ENCODE assay signal across 20 cellular contexts in genomic region chr9:37438359-37438758, GRCh38. TPM values are rescaled to one million over a fixed set of nuclear protein-coding genes. Genes with fewer than 3 reads are reported as not detected.
A peak's percentile ranks its signal among the peaks of the same experiment; 100 is the strongest.
DNase-seq lines count a peak whose midpoint lies in the region; ATAC-seq, FAIRE-seq and TF ChIP-seq lines count a peak whose summit lies in the region.
"Had no signal": no experiment of that assay in that cellular context is flagged by ENCODE, and none has a peak within 500 bp of the region (broad histone marks: within the 10 kb centered on the region; RNA-seq: fewer than 3 reads in every experiment).

No MANE protein-coding gene starts in this region.

- no peak for TF ChIP-seq EP300 in K562 (IDR thresholded peaks at IDR 0.05; ENCODE audit: low read length)
- TF ChIP-seq EP300 in HepG2 (IDR thresholded peaks at IDR 0.05; ENCODE audit: low read depth in 2 of 2, low read length in 2 of 2) = no peak
- no peak for TF ChIP-seq EP300 in HepG2 (CRISPR knock-in tag; IDR thresholded peaks at IDR 0.05; ENCODE audit: borderline replicate concordance)

- TF ChIP-seq POLR2A in K562 (conservative IDR thresholded peaks at IDR 0.05) = no peak
- TF ChIP-seq POLR2A in HepG2 (IDR thresholded peaks at IDR 0.05; ENCODE audit: insufficient read depth in 1 of 2, low read depth in 2 of 2, low read length in 2 of 2) = no peak; a peak in 1 of 4 replicates
- TF ChIP-seq POLR2A in gastrocnemius medialis (IDR thresholded peaks at IDR 0.05) = no peak

- H3K9me1 ChIP-seq in K562 (ENCODE audit: control insufficient read depth, insufficient read depth, low read length) = no peaks in the 10 kb centered on the region

- H3K4me2 ChIP-seq in K562 (ENCODE audit: insufficient read depth, low read length) = no peak overlapping the region
- no peak overlapping the region for H3K4me2 ChIP-seq in HepG2 (ENCODE audit: low read depth, low read length)
- no peak overlapping the region for H3K4me2 ChIP-seq in osteoblast (ENCODE audit: insufficient read depth, low read length)

- peaks cover 15% of the 10 kb centered on the region; the same call in 2 of the 3 replicates for H3K79me2 ChIP-seq in K562 (ENCODE audit: control insufficient read depth, insufficient read depth, low read length)
- H3K79me2 ChIP-seq in HepG2 (ENCODE audit: insufficient read depth, low read length) = peaks cover 2% of the 10 kb centered on the region
- H3K79me2 ChIP-seq in osteoblast (ENCODE audit: insufficient read depth, low read length) = peaks cover 61% of the 10 kb centered on the region

- no TSS peak for BruUV-seq in K562 (replicated peaks; lab: Mats Ljungman, UMichigan)
- BruUV-seq in HepG2 (replicated peaks; lab: Mats Ljungman, UMichigan) = no TSS peak

- H4K20me1 ChIP-seq in K562 (replicated peaks; ENCODE audit: control insufficient read depth, insufficient read depth, low read length) = peaks cover 12% of the 10 kb centered on the region; the same call in 1 of the 2 replicates
- no peaks in the 10 kb centered on the region for H4K20me1 ChIP-seq in HepG2 (ENCODE audit: insufficient read depth, low read length)
- peaks cover 18% of the 10 kb centered on the region for H4K20me1 ChIP-seq in osteoblast (ENCODE audit: insufficient read depth, low read length)

- no peak for TF ChIP-seq RAD21 in K562 (CRISPR knock-in tag; conservative IDR thresholded peaks at IDR 0.05 in 1 of 2, IDR thresholded peaks at IDR 0.05 in 1 of 2)
- no peak for TF ChIP-seq RAD21 in HepG2 (CRISPR knock-in tag; IDR thresholded peaks at IDR 0.05)

- H3K27ac ChIP-seq in K562 (ENCODE audit: extremely low read depth, low read depth, low read length) = no peak overlapping the region
- peak overlapping the region; percentile 84 for H3K27ac ChIP-seq in cardiac muscle cell
- H3K27ac ChIP-seq in HepG2 (ENCODE audit: extremely low read length, insufficient read depth, low read length) = no peak overlapping the region
- peak overlapping the region; percentile 20 to 71 (median 40) for H3K27ac ChIP-seq in gastrocnemius medialis
- H3K27ac ChIP-seq in osteoblast (ENCODE audit: low read depth, low read length) = no peak overlapping the region
- H3K27ac ChIP-seq: SJCRH30 had no signal

- WGBS in K562 (ENCODE audit: insufficient coverage, low coverage, missing lambda C conversion rate) = 85% methylated on average over 3 of the region's 3 CpGs
- 95% methylated on average over 2 of the region's 3 CpGs for WGBS in HepG2 (ENCODE audit: low lambda C conversion rate)

- no peak overlapping the region for H3K4me3 ChIP-seq in K562
- H3K4me3 ChIP-seq in cardiac muscle cell = no peak overlapping the region
- H3K4me3 ChIP-seq in HepG2 (replicated peaks in 1 of 3; ENCODE audit: insufficient read depth in 1 of 3, low read depth in 2 of 3, low read length in 3 of 3) = no peak overlapping the region
- H3K4me3 ChIP-seq in gastrocnemius medialis = no peak overlapping the region
- H3K4me3 ChIP-seq in osteoblast (ENCODE audit: insufficient read depth, low read length) = no peak overlapping the region
- H3K4me3 ChIP-seq: SJCRH30 had no signal

- POLR2A ChIA-PET in K562 (lab: Yijun Ruan, JAX) (interaction anchor here (1.0 to 1.7 kb wide), 3 partner anchors 9 to 28 kb away, joined by 3 to 4 read pairs (median 4); no protein-coding TSS in a partner anchor), HepG2 (lab: Yijun Ruan, JAX) (no interaction called here)

- H3K36me3 ChIP-seq in K562 (ENCODE audit: control insufficient read depth, insufficient read depth, low read length) (peaks cover 95% of the 10 kb centered on the region), cardiac muscle cell (peaks cover 35% of the 10 kb centered on the region), HepG2 (replicated peaks in 1 of 2; ENCODE audit: control insufficient read depth in 1 of 2, insufficient read depth in 2 of 2, low read length in 2 of 2) (peaks cover 25 to 68% of the 10 kb centered on the region in 2 experiments; a peak in 4 of 5 replicates), gastrocnemius medialis (peaks cover 0 to 77% of the 10 kb centered on the region in 2 donors), osteoblast (ENCODE audit: insufficient read depth, low read length) (peaks cover 85% of the 10 kb centered on the region)

- CTCF ChIA-PET in K562 (lab: Yijun Ruan, JAX; ENCODE audit: low intra/inter-chr PET ratio) = no interaction called here
- CTCF ChIA-PET in HepG2 (lab: Yijun Ruan, JAX; ENCODE audit: low intra/inter-chr PET ratio, low total read pairs) = no interaction called here

- FAIRE-seq in K562 (lab: Jason Lieb, UNC) = peak; percentile 15
- no peak for FAIRE-seq in HepG2 (lab: Jason Lieb, UNC)
- FAIRE-seq: HTR-8/SVneo had no signal

- H3K9me3 ChIP-seq in K562 (replicated peaks; ENCODE audit: control insufficient read depth, insufficient read depth, low read depth, low read length) (no peaks in the 10 kb centered on the region), cardiac muscle cell (ENCODE audit: low read depth) (no peaks in the 10 kb centered on the region), HepG2 (ENCODE audit: low read length) (no peaks in the 10 kb centered on the region), gastrocnemius medialis (no peaks in the 10 kb centered on the region), osteoblast (ENCODE audit: low read depth, low read length) (no peaks in the 10 kb centered on the region)
- H3K9me3 ChIP-seq: SJCRH30 had no signal

- intact Hi-C loops in K562 (cut with micrococcal nuclease) (no loop called here), HepG2 (cut with micrococcal nuclease; ENCODE audit: unreplicated experiment) (no loop called here), gastrocnemius medialis (cut with DNase I; ENCODE audit: low total_unique reads) (no loop called here)

- H2AFZ ChIP-seq in K562 (ENCODE audit: low read depth, low read length) = no peak overlapping the region
- no peak overlapping the region for H2AFZ ChIP-seq in HepG2 (ENCODE audit: low read length)
- H2AFZ ChIP-seq in osteoblast (ENCODE audit: low read length) = no peak overlapping the region

- H3K9ac ChIP-seq in K562 (ENCODE audit: insufficient read depth in 1 of 2, low read depth in 2 of 2, low read length in 2 of 2) (no peak overlapping the region), HepG2 (ENCODE audit: insufficient read depth, low read depth, low read length) (no peak overlapping the region)

- H3K4me1 ChIP-seq in K562 (replicated peaks in 1 of 2; ENCODE audit: control insufficient read depth in 2 of 2, insufficient read depth in 2 of 2, low read length in 2 of 2) = no peaks in the 10 kb centered on the region
- peaks cover 31% of the 10 kb centered on the region for H3K4me1 ChIP-seq in cardiac muscle cell (ENCODE audit: low read depth)
- H3K4me1 ChIP-seq in HepG2 (ENCODE audit: insufficient read depth, low read length) = peaks cover 15% of the 10 kb centered on the region; the same call in 1 of the 2 replicates
- H3K4me1 ChIP-seq in gastrocnemius medialis = peaks cover 26 to 35% of the 10 kb centered on the region in 2 donors
- H3K4me1 ChIP-seq in osteoblast (ENCODE audit: insufficient read depth, low read length) = no peaks in the 10 kb centered on the region
- H3K4me1 ChIP-seq: SJCRH30 had no signal

- H3K27me3 ChIP-seq in K562 (ENCODE audit: control insufficient read depth in 2 of 2, insufficient read depth in 2 of 2, low read length in 2 of 2) = no peaks in the 10 kb centered on the region
- H3K27me3 ChIP-seq in cardiac muscle cell = no peaks in the 10 kb centered on the region
- no peaks in the 10 kb centered on the region for H3K27me3 ChIP-seq in HepG2 (ENCODE audit: control insufficient read depth in 1 of 2, insufficient read depth in 2 of 2, low read length in 2 of 2)
- no peaks in the 10 kb centered on the region for H3K27me3 ChIP-seq in gastrocnemius medialis
- H3K27me3 ChIP-seq in osteoblast (ENCODE audit: insufficient read depth, low read length) = no peaks in the 10 kb centered on the region
- H3K27me3 ChIP-seq: SJCRH30 had no signal

- DNase-seq in K562 (ENCODE audit: extremely low read depth in 1 of 4, low spot score in 3 of 4) (no peak), cardiac muscle cell (ENCODE audit: low read depth in 1 of 2, low spot score in 1 of 2) (peak in 1 of 2 donors; percentile 85), HepG2 (ENCODE audit: low spot score) (no peak), gastrocnemius medialis (no peak), NCI-H510A (lab: John Stamatoyannopoulos, UW) (no peak), osteoblast (ENCODE audit: insufficient read length, low spot score, missing footprints) (no peak), COLO668 (lab: John Stamatoyannopoulos, UW; ENCODE audit: unreplicated experiment) (no peak)
- DNase-seq: ACHN; CD8-positive, alpha-beta memory T cell; DMS79 treated with DMSO at 0.1 percent for 48 hours; HCEC 1CT; NCI-H1694 treated with DMSO at 0.1 percent for 48 hours; NCI-H2107; NCI-H510A treated with DMSO at 0.1 percent for 48 hours; NCI-H82; RPMI8226; SJCRH30; SW 1271 had no signal

- in situ Hi-C loops in K562 (cut with MboI) = no loop called here
- in situ Hi-C loops in HepG2 (cut with HindIII; ENCODE audit: extremely low pct_ligation_motif_present, low pct_unique_long_range_greater_than_20kb) = no loop called here
- in situ Hi-C loops in gastrocnemius medialis (cut with MboI; ENCODE audit: low sequenced_read_pairs in 4 of 4) = no loop called here

- ATAC-seq in K562 (no peak), HepG2 (no peak), gastrocnemius medialis (no peak), GM18511 (IDR thresholded peaks at IDR 0.05; ENCODE audit: unreplicated experiment) (no peak)

- TF ChIP-seq CTCF in K562 (IDR thresholded peaks at IDR 0.05 in 2 of 3, conservative IDR thresholded peaks at IDR 0.05 in 1 of 3; ENCODE audit: insufficient read depth in 2 of 3, low read depth in 1 of 3, low read length in 3 of 3) (no peak), cardiac muscle cell (IDR thresholded peaks at IDR 0.05; ENCODE audit: low read depth, low read length) (no peak), HepG2 (CRISPR knock-in tag; IDR thresholded peaks at IDR 0.05) (no peak), gastrocnemius medialis (IDR thresholded peaks at IDR 0.05 in 4 of 5, conservative IDR thresholded peaks at IDR 0.05 in 1 of 5) (no peak), osteoblast (IDR thresholded peaks at IDR 0.05; ENCODE audit: extremely low read depth, low read depth, low read length) (no peak)

RNA-seq across cellular contexts. Expression of gene GRHPR, which starts 15.9 kb away (rescaled TPM):
- total RNA-seq in K562 (2011; cell fraction: chromatin; rRNA removed; ENCODE audit: low replicate concordance) = 153 and 249 TPM in 2 replicates
- 152 and 167 TPM in 2 replicates for total RNA-seq in K562 (2011; cell fraction: nucleolus; rRNA removed)
- 169 and 188 TPM in 2 replicates for total RNA-seq in K562 (2011; cell fraction: nucleoplasm; rRNA removed)
- total RNA-seq in K562 (2014; rRNA removed) (142 and 188 TPM in 2 replicates), K562 (2014; rRNA removed; fragmentation: Illumina TruSeq; extraction: Trizol) (60.4 and 81.2 TPM in 2 replicates), K562 (2015; rRNA removed; fragmentation: Illumina TruSeq; extraction: Trizol) (124 and 128 TPM in 2 replicates), K562 (2021) (120 TPM in 2 replicates), cardiac muscle cell (335 and 376 TPM in 2 replicates), HepG2 (2016; rRNA removed; fragmentation: Illumina TruSeq; extraction: Trizol) (115 and 127 TPM in 2 replicates), gastrocnemius medialis (100 to 1,000 TPM; 119 to 138 (median 128) TPM), osteoblast (149 and 165 TPM in 2 replicates)
- polyA plus RNA-seq in K562 (2011; rRNA removed) (140 and 170 TPM in 2 replicates), K562 (2014; fragmentation: Illumina TruSeq; extraction: Trizol) (108 and 122 TPM in 2 replicates), K562 (2014; fragmentation: Nextera tagmentation; extraction: Ambion mirVana) (10 to 100 TPM; 38.9 to 59.0 TPM), K562 (2014; rRNA removed) (144 and 164 TPM in 2 replicates), cardiac muscle cell (252 and 280 TPM in 2 replicates), HepG2 (2011; rRNA removed) (113 and 127 TPM in 2 replicates)
- polyA plus RNA-seq in K562 (2011; cell fraction: cytosol; rRNA removed) = 244 and 362 TPM in 2 replicates
- 198 and 228 TPM in 2 replicates for polyA plus RNA-seq in K562 (2011; cell fraction: nucleus; rRNA removed)
- polyA plus RNA-seq in K562 (2012) = 125 and 212 TPM in 2 replicates
- 88.7 and 103 TPM in 2 replicates for polyA minus RNA-seq in K562 (2011; rRNA and poly(A)+ RNA removed)
- polyA minus RNA-seq in K562 (2011; cell fraction: cytosol; rRNA and poly(A)+ RNA removed) = 76.4 and 82.6 TPM in 2 replicates
- polyA minus RNA-seq in K562 (2011; cell fraction: nucleus; rRNA and poly(A)+ RNA removed) = 75.5 and 95.9 TPM in 2 replicates
- total RNA-seq in HepG2 (2016; cell fraction: cytosol; rRNA removed; fragmentation: Illumina TruSeq; extraction: Trizol; ENCODE audit: low read depth) = 58.9 and 75.1 TPM in 2 replicates
- 119 and 128 TPM in 2 replicates for total RNA-seq in HepG2 (2016; cell fraction: insoluble cytoplasmic fraction; rRNA removed; fragmentation: Illumina TruSeq; extraction: Trizol)
- total RNA-seq in HepG2 (2016; cell fraction: membrane; rRNA removed; fragmentation: Illumina TruSeq; extraction: Trizol) = 66.5 and 84.7 TPM in 2 replicates
- total RNA-seq in HepG2 (2016; cell fraction: nucleus; rRNA removed; fragmentation: Illumina TruSeq; extraction: Trizol) = 73.9 and 76.5 TPM in 2 replicates
- polyA plus RNA-seq in HepG2 (2011; cell fraction: cytosol; rRNA removed) = 126 and 161 TPM in 2 replicates
- polyA plus RNA-seq in HepG2 (2011; cell fraction: nucleus; rRNA removed) = 121 and 122 TPM in 2 replicates
- polyA plus RNA-seq in HepG2 (2012) = 66.2 and 76.0 TPM in 2 replicates
- 48.7 and 72.2 TPM in 2 replicates for polyA plus RNA-seq in HepG2 (2016; cell fraction: cytosol; fragmentation: Illumina TruSeq; extraction: Trizol; ENCODE audit: low read depth)
- 135 and 143 TPM in 2 replicates for polyA plus RNA-seq in HepG2 (2016; cell fraction: insoluble cytoplasmic fraction; fragmentation: Illumina TruSeq; extraction: Trizol; ENCODE audit: low read depth)
- polyA plus RNA-seq in HepG2 (2016; cell fraction: membrane; fragmentation: Illumina TruSeq; extraction: Trizol; ENCODE audit: low read depth) = 58.4 and 72.9 TPM in 2 replicates
- polyA plus RNA-seq in HepG2 (2016; cell fraction: nucleus; fragmentation: Illumina TruSeq; extraction: Trizol; ENCODE audit: insufficient read depth, low read depth) = 111 and 117 TPM in 2 replicates
- polyA minus RNA-seq in HepG2 (2011; rRNA and poly(A)+ RNA removed; ENCODE audit: low replicate concordance) = 126 and 157 TPM in 2 replicates
- polyA minus RNA-seq in HepG2 (2011; cell fraction: cytosol; rRNA and poly(A)+ RNA removed) = 42.8 and 47.7 TPM in 2 replicates
- 54.1 and 61.8 TPM in 2 replicates for polyA minus RNA-seq in HepG2 (2011; cell fraction: nucleus; rRNA and poly(A)+ RNA removed)

RNA-seq across cellular contexts. Expression of gene ZBTB5, which starts 26.9 kb away (rescaled TPM):
- total RNA-seq in K562 (2011; cell fraction: chromatin; rRNA removed; ENCODE audit: low replicate concordance) = 41.8 and 45.3 TPM in 2 replicates
- 38.3 and 44.4 TPM in 2 replicates for total RNA-seq in K562 (2011; cell fraction: nucleolus; rRNA removed)
- total RNA-seq in K562 (2011; cell fraction: nucleoplasm; rRNA removed) = 44.4 and 47.6 TPM in 2 replicates
- 14.8 and 15.1 TPM in 2 replicates for total RNA-seq in K562 (2014; rRNA removed)
- total RNA-seq in K562 (2014; rRNA removed; fragmentation: Illumina TruSeq; extraction: Trizol) = 14.8 and 15.3 TPM in 2 replicates
- total RNA-seq in K562 (2015; rRNA removed; fragmentation: Illumina TruSeq; extraction: Trizol) = 14.4 and 15.5 TPM in 2 replicates
- total RNA-seq in K562 (2021) = 16.6 and 18.9 TPM in 2 replicates
- 43.2 and 46.6 TPM in 2 replicates for polyA plus RNA-seq in K562 (2011; rRNA removed)
- 33.1 and 42.6 TPM in 2 replicates for polyA plus RNA-seq in K562 (2011; cell fraction: cytosol; rRNA removed)
- 43.6 and 54.0 TPM in 2 replicates for polyA plus RNA-seq in K562 (2011; cell fraction: nucleus; rRNA removed)
- polyA plus RNA-seq in K562 (2012) = 13.7 and 13.8 TPM in 2 replicates
- 20.1 and 21.2 TPM in 2 replicates for polyA plus RNA-seq in K562 (2014; fragmentation: Illumina TruSeq; extraction: Trizol)
- polyA plus RNA-seq in K562 (2014; fragmentation: Nextera tagmentation; extraction: Ambion mirVana) = 1 to 10 TPM; 2.3 to 4.7 TPM
- 16.3 and 16.9 TPM in 2 replicates for polyA plus RNA-seq in K562 (2014; rRNA removed)
- polyA minus RNA-seq in K562 (2011; rRNA and poly(A)+ RNA removed) = 43.5 and 52.8 TPM in 2 replicates
- polyA minus RNA-seq in K562 (2011; cell fraction: cytosol; rRNA and poly(A)+ RNA removed) = 15.8 and 19.3 TPM in 2 replicates
- 20.2 and 29.5 TPM in 2 replicates for polyA minus RNA-seq in K562 (2011; cell fraction: nucleus; rRNA and poly(A)+ RNA removed)
- total RNA-seq in cardiac muscle cell = 16.2 and 24.9 TPM in 2 replicates
- polyA plus RNA-seq in cardiac muscle cell = 6.7 and 10.9 TPM in 2 replicates
- total RNA-seq in HepG2 (2016; rRNA removed; fragmentation: Illumina TruSeq; extraction: Trizol) = 12.5 and 15.2 TPM in 2 replicates
- total RNA-seq in HepG2 (2016; cell fraction: cytosol; rRNA removed; fragmentation: Illumina TruSeq; extraction: Trizol; ENCODE audit: low read depth) = 0.81 and 0.88 TPM in 2 replicates
- total RNA-seq in HepG2 (2016; cell fraction: insoluble cytoplasmic fraction; rRNA removed; fragmentation: Illumina TruSeq; extraction: Trizol) = 12.4 and 14.4 TPM in 2 replicates
- 5.8 and 6.1 TPM in 2 replicates for total RNA-seq in HepG2 (2016; cell fraction: membrane; rRNA removed; fragmentation: Illumina TruSeq; extraction: Trizol)
- 11.2 and 13.3 TPM in 2 replicates for total RNA-seq in HepG2 (2016; cell fraction: nucleus; rRNA removed; fragmentation: Illumina TruSeq; extraction: Trizol)
- polyA plus RNA-seq in HepG2 (2011; rRNA removed) = 19.7 and 20.5 TPM in 2 replicates
- 14.8 and 16.3 TPM in 2 replicates for polyA plus RNA-seq in HepG2 (2011; cell fraction: cytosol; rRNA removed)
- polyA plus RNA-seq in HepG2 (2011; cell fraction: nucleus; rRNA removed) = 25.4 and 27.5 TPM in 2 replicates
- 10.3 and 11.9 TPM in 2 replicates for polyA plus RNA-seq in HepG2 (2012)
- polyA plus RNA-seq in HepG2 (2016; cell fraction: cytosol; fragmentation: Illumina TruSeq; extraction: Trizol; ENCODE audit: low read depth) = 0.35 and 0.64 TPM in 2 replicates
- 11.5 and 11.7 TPM in 2 replicates for polyA plus RNA-seq in HepG2 (2016; cell fraction: insoluble cytoplasmic fraction; fragmentation: Illumina TruSeq; extraction: Trizol; ENCODE audit: low read depth)
- polyA plus RNA-seq in HepG2 (2016; cell fraction: membrane; fragmentation: Illumina TruSeq; extraction: Trizol; ENCODE audit: low read depth) = 3.5 and 4.3 TPM in 2 replicates
- polyA plus RNA-seq in HepG2 (2016; cell fraction: nucleus; fragmentation: Illumina TruSeq; extraction: Trizol; ENCODE audit: insufficient read depth, low read depth) = 16.5 and 19.6 TPM in 2 replicates
- polyA minus RNA-seq in HepG2 (2011; rRNA and poly(A)+ RNA removed; ENCODE audit: low replicate concordance) = 29.3 and 36.6 TPM in 2 replicates
- 11.4 and 13.4 TPM in 2 replicates for polyA minus RNA-seq in HepG2 (2011; cell fraction: cytosol; rRNA and poly(A)+ RNA removed)
- 23.9 and 25.2 TPM in 2 replicates for polyA minus RNA-seq in HepG2 (2011; cell fraction: nucleus; rRNA and poly(A)+ RNA removed)
- 1 to 10 TPM; 5.6 to 7.0 (median 6.7) TPM for total RNA-seq in gastrocnemius medialis
- 10.9 and 11.6 TPM in 2 replicates for total RNA-seq in osteoblast

RNA-seq across cellular contexts. Expression of gene POLR1E, which starts 47.4 kb away (rescaled TPM):
- total RNA-seq in K562 (2011; cell fraction: chromatin; rRNA removed; ENCODE audit: low replicate concordance) = 50.0 and 70.5 TPM in 2 replicates
- total RNA-seq in K562 (2011; cell fraction: nucleolus; rRNA removed) = 44.6 and 55.7 TPM in 2 replicates
- total RNA-seq in K562 (2011; cell fraction: nucleoplasm; rRNA removed) = 43.4 and 44.5 TPM in 2 replicates
- total RNA-seq in K562 (2014; rRNA removed) (61.1 and 70.2 TPM in 2 replicates), K562 (2014; rRNA removed; fragmentation: Illumina TruSeq; extraction: Trizol) (102 and 104 TPM in 2 replicates), K562 (2015; rRNA removed; fragmentation: Illumina TruSeq; extraction: Trizol) (82.0 and 85.0 TPM in 2 replicates), K562 (2021) (69.0 and 73.1 TPM in 2 replicates), cardiac muscle cell (15.1 and 18.2 TPM in 2 replicates), HepG2 (2016; rRNA removed; fragmentation: Illumina TruSeq; extraction: Trizol) (37.8 and 49.1 TPM in 2 replicates), gastrocnemius medialis (10 to 100 TPM; 16.7 to 22.3 (median 17.6) TPM), osteoblast (25.3 and 33.3 TPM in 2 replicates)
- polyA plus RNA-seq in K562 (2011; rRNA removed) (70.3 and 95.1 TPM in 2 replicates), K562 (2014; fragmentation: Illumina TruSeq; extraction: Trizol) (89.6 and 91.7 TPM in 2 replicates), K562 (2014; fragmentation: Nextera tagmentation; extraction: Ambion mirVana) (10 to 100 TPM; 18.9 to 39.4 TPM), K562 (2014; rRNA removed) (74.4 and 85.6 TPM in 2 replicates), cardiac muscle cell (7.6 and 7.8 TPM in 2 replicates), HepG2 (2011; rRNA removed) (18.9 and 23.0 TPM in 2 replicates)
- 41.3 and 55.7 TPM in 2 replicates for polyA plus RNA-seq in K562 (2011; cell fraction: cytosol; rRNA removed)
- polyA plus RNA-seq in K562 (2011; cell fraction: nucleus; rRNA removed) = 23.3 and 26.4 TPM in 2 replicates
- polyA plus RNA-seq in K562 (2012) = 52.5 and 66.7 TPM in 2 replicates
- polyA minus RNA-seq in K562 (2011; rRNA and poly(A)+ RNA removed) = 104 and 115 TPM in 2 replicates
- polyA minus RNA-seq in K562 (2011; cell fraction: cytosol; rRNA and poly(A)+ RNA removed) = 34.6 and 39.5 TPM in 2 replicates
- polyA minus RNA-seq in K562 (2011; cell fraction: nucleus; rRNA and poly(A)+ RNA removed) = 23.8 and 26.3 TPM in 2 replicates
- total RNA-seq in HepG2 (2016; cell fraction: cytosol; rRNA removed; fragmentation: Illumina TruSeq; extraction: Trizol; ENCODE audit: low read depth) = 12.6 and 13.7 TPM in 2 replicates
- 35.7 and 42.1 TPM in 2 replicates for total RNA-seq in HepG2 (2016; cell fraction: insoluble cytoplasmic fraction; rRNA removed; fragmentation: Illumina TruSeq; extraction: Trizol)
- total RNA-seq in HepG2 (2016; cell fraction: membrane; rRNA removed; fragmentation: Illumina TruSeq; extraction: Trizol) = 24.4 and 28.3 TPM in 2 replicates
- total RNA-seq in HepG2 (2016; cell fraction: nucleus; rRNA removed; fragmentation: Illumina TruSeq; extraction: Trizol) = 19.5 and 22.1 TPM in 2 replicates
- 16.9 and 20.6 TPM in 2 replicates for polyA plus RNA-seq in HepG2 (2011; cell fraction: cytosol; rRNA removed)
- 6.3 and 8.5 TPM in 2 replicates for polyA plus RNA-seq in HepG2 (2011; cell fraction: nucleus; rRNA removed)
- polyA plus RNA-seq in HepG2 (2012) = 15.5 and 19.9 TPM in 2 replicates
- 9.5 and 9.6 TPM in 2 replicates for polyA plus RNA-seq in HepG2 (2016; cell fraction: cytosol; fragmentation: Illumina TruSeq; extraction: Trizol; ENCODE audit: low read depth)
- polyA plus RNA-seq in HepG2 (2016; cell fraction: insoluble cytoplasmic fraction; fragmentation: Illumina TruSeq; extraction: Trizol; ENCODE audit: low read depth) = 31.1 and 31.2 TPM in 2 replicates
- 16.1 and 18.2 TPM in 2 replicates for polyA plus RNA-seq in HepG2 (2016; cell fraction: membrane; fragmentation: Illumina TruSeq; extraction: Trizol; ENCODE audit: low read depth)
- 16.7 and 17.8 TPM in 2 replicates for polyA plus RNA-seq in HepG2 (2016; cell fraction: nucleus; fragmentation: Illumina TruSeq; extraction: Trizol; ENCODE audit: insufficient read depth, low read depth)
- polyA minus RNA-seq in HepG2 (2011; rRNA and poly(A)+ RNA removed; ENCODE audit: low replicate concordance) = 17.1 and 37.9 TPM in 2 replicates
- polyA minus RNA-seq in HepG2 (2011; cell fraction: cytosol; rRNA and poly(A)+ RNA removed) = 14.0 and 14.2 TPM in 2 replicates
- polyA minus RNA-seq in HepG2 (2011; cell fraction: nucleus; rRNA and poly(A)+ RNA removed) = 17.8 and 20.8 TPM in 2 replicates

Comparison
In these comparisons a context has a peak if more than half of its experiments do, and no peak if none do; other contexts are left out.
1. H3K27ac ChIP-seq: peak in cardiac muscle cell (single experiment) and gastrocnemius medialis (4 of 4); none in K562 (single experiment), HepG2 (single experiment) and osteoblast (single experiment).
2. Of the 241 proteins assayed by ChIP-seq in both HepG2 and K562: peak only in HepG2: RBM22; only in K562: POLR2G; in both: RBFOX2; in neither: 238.